Comparison of ENCODE assay signal across 19 cellular contexts in genomic region chr16:64312292-64312691, GRCh38.
DNase-seq lines count a peak whose midpoint lies in the region; ATAC-seq, FAIRE-seq and TF ChIP-seq lines count a peak whose summit lies in the region.
"Had no signal": no experiment of that assay in that cellular context is flagged by ENCODE, and none has a peak within 500 bp of the region (broad histone marks: within the 10 kb centered on the region; RNA-seq: fewer than 3 reads in every experiment).

No MANE protein-coding gene starts in this region.

- H2BK20ac ChIP-seq in IMR-90 (ENCODE audit: low read depth, low read length), result no peak overlapping the region

- H2BK5ac ChIP-seq in IMR-90 (ENCODE audit: low read depth, low read length, poor library complexity, severe bottlenecking), result no peak overlapping the region

- no peak overlapping the region for H2BK15ac ChIP-seq in IMR-90 (ENCODE audit: low read depth, low read length)

- H2AK9ac ChIP-seq in IMR-90 (replicated peaks; ENCODE audit: low read depth, low read length, poor library complexity), result no peak overlapping the region

- H3K4ac ChIP-seq in IMR-90 (ENCODE audit: low read depth, low read length), result no peak overlapping the region

- no peak overlapping the region for H2AFZ ChIP-seq in IMR-90 (replicated peaks; ENCODE audit: low read length, poor library complexity)
- peak overlapping the region; percentile 58; the same call in 1 of the 2 replicates for H2AFZ ChIP-seq in OCI-LY7 (ENCODE audit: low read length)
- H2AFZ ChIP-seq: GM23248 had no signal

- no peaks in the 10 kb centered on the region for H3K79me2 ChIP-seq in OCI-LY7 (ENCODE audit: insufficient read depth, low read depth, low read length)

- CTCF ChIA-PET in A549 (lab: Yijun Ruan, JAX), result interaction anchor here (0.6 kb wide), 1 partner anchor 1802 kb away, joined by 3 read pairs; no protein-coding TSS in a partner anchor
- CTCF ChIA-PET in IMR-90 (lab: Yijun Ruan, JAX), result no interaction called here
- CTCF ChIA-PET in OCI-LY7 (lab: Charles Lee; ENCODE audit: unreplicated experiment), result no interaction called here

- no peaks in the 10 kb centered on the region for H3K9me2 ChIP-seq in OCI-LY7 (ENCODE audit: insufficient read depth, low read length)

- TF ChIP-seq CTCF in A549 (IDR thresholded peaks at IDR 0.05) (no peak), IMR-90 (conservative IDR thresholded peaks at IDR 0.05; ENCODE audit: low read depth, low read length) (no peak), OCI-LY7 (conservative IDR thresholded peaks at IDR 0.05; ENCODE audit: low read length) (no peak), psoas muscle (IDR thresholded peaks at IDR 0.05) (no peak)

- TF ChIP-seq EP300 in A549 (IDR thresholded peaks at IDR 0.05), result no peak

- DNase-seq in A549 (ENCODE audit: low read depth in 1 of 2, low spot score in 1 of 2) (no peak), IMR-90 (no peak), OCI-LY7 (ENCODE audit: low spot score) (no peak), NCI-H1417 treated with DMSO at 0.1 percent for 48 hours (lab: John Stamatoyannopoulos, UW) (no peak), left lobe of liver (ENCODE audit: low spot score) (no peak), psoas muscle (no peak)
- DNase-seq: Caco-2; CD4-positive, CD25-positive, alpha-beta regulatory T cell; CD8-positive, alpha-beta T cell; DMS153; DND-41; GM23248; H9 had no signal

- H2AK5ac ChIP-seq in IMR-90 (ENCODE audit: low read depth, low read length), result no peak overlapping the region

- no peak overlapping the region for H3K18ac ChIP-seq in IMR-90 (ENCODE audit: low read depth, low read length)

- H4K91ac ChIP-seq in IMR-90 (ENCODE audit: insufficient read depth, low read depth, low read length), result no peak overlapping the region

- no peak overlapping the region for H4K5ac ChIP-seq in IMR-90 (ENCODE audit: low read depth, low read length)

- in situ Hi-C loops in IMR-90 (cut with MboI; ENCODE audit: low sequenced_read_pairs), result no loop called here

- POLR2A ChIA-PET in A549 (lab: Yijun Ruan, JAX) (no interaction called here), IMR-90 (lab: Charles Lee; ENCODE audit: unreplicated experiment) (no interaction called here), OCI-LY7 (lab: Charles Lee) (interaction anchor here (0.6 to 2.6 kb wide), 14 partner anchors 10 to 1093 kb away, joined by 3 to 22 read pairs (median 3); no protein-coding TSS in a partner anchor)

- H3K4me1 ChIP-seq in A549, result no peaks in the 10 kb centered on the region
- H3K4me1 ChIP-seq in IMR-90 (ENCODE audit: control insufficient read depth, insufficient read depth, low read length), result no peaks in the 10 kb centered on the region
- peaks cover 80% of the 10 kb centered on the region for H3K4me1 ChIP-seq in OCI-LY7 (ENCODE audit: insufficient read depth, low read length, poor library complexity, severe bottlenecking)
- H3K4me1 ChIP-seq in psoas muscle, result no peaks in the 10 kb centered on the region
- H3K4me1 ChIP-seq: Caco-2 had no signal

- H3K14ac ChIP-seq in IMR-90 (replicated peaks; ENCODE audit: low read depth, low read length), result no peak overlapping the region

- intact Hi-C loops in IMR-90 (cut with micrococcal nuclease) (no loop called here), OCI-LY7 (cut with micrococcal nuclease; ENCODE audit: unreplicated experiment) (no loop called here), psoas muscle (cut with DNase I) (loop anchor here in 1 of 2 donors (10.0 kb wide), 1 partner anchor 57 kb away; no protein-coding TSS in a partner anchor)

- H3K23ac ChIP-seq in IMR-90 (ENCODE audit: low read depth, low read length), result no peak overlapping the region

- FAIRE-seq in A549 (lab: Jason Lieb, UNC), result no peak
- FAIRE-seq: G401.6, GM12892, GM19239 had no signal

- no peaks in the 10 kb centered on the region for H3K36me3 ChIP-seq in IMR-90 (ENCODE audit: control insufficient read depth, insufficient read depth, low read length)
- H3K36me3 ChIP-seq in OCI-LY7 (ENCODE audit: insufficient read depth, low read length), result peaks cover 50% of the 10 kb centered on the region
- no peaks in the 10 kb centered on the region for H3K36me3 ChIP-seq in psoas muscle (ENCODE audit: insufficient read depth in 1 of 2, low read depth in 1 of 2)
- H3K36me3 ChIP-seq: BLaER1 had no signal

- no peaks in the 10 kb centered on the region for H3K9me1 ChIP-seq in IMR-90 (ENCODE audit: insufficient read depth, low read length)

- no peak for ATAC-seq in A549
- no peak for ATAC-seq in IMR-90 (ENCODE audit: low read depth)
- ATAC-seq in left lobe of liver, result no peak
- no peak for ATAC-seq in psoas muscle
- ATAC-seq: CD8-positive, alpha-beta T cell; HCT116 had no signal

- TF ChIP-seq POLR2A in A549 (IDR thresholded peaks at IDR 0.05; ENCODE audit: low read length) (no peak), IMR-90 (IDR thresholded peaks at IDR 0.05; ENCODE audit: low read depth, low read length) (no peak)

- no peak overlapping the region for H3K4me3 ChIP-seq in A549
- no peak overlapping the region for H3K4me3 ChIP-seq in IMR-90 (ENCODE audit: insufficient read depth, low read depth, low read length)
- no peak overlapping the region for H3K4me3 ChIP-seq in OCI-LY7 (ENCODE audit: low read depth, low read length, poor library complexity, severe bottlenecking)
- H3K4me3 ChIP-seq in psoas muscle, result no peak overlapping the region
- H3K4me3 ChIP-seq: BLaER1, GM23248 had no signal

- H3K27ac ChIP-seq in A549, result no peak overlapping the region
- no peak overlapping the region for H3K27ac ChIP-seq in IMR-90 (ENCODE audit: insufficient read depth, low read length)
- H3K27ac ChIP-seq in OCI-LY7 (ENCODE audit: low read depth, low read length, poor library complexity, severe bottlenecking), result peak overlapping the region; percentile 100
- no peak overlapping the region for H3K27ac ChIP-seq in psoas muscle
- H3K27ac ChIP-seq: BLaER1, C4-2B, GM23248 had no signal

- TF ChIP-seq RAD21 in A549 (conservative IDR thresholded peaks at IDR 0.05 in 1 of 2, IDR thresholded peaks at IDR 0.05 in 1 of 2) (no peak), IMR-90 (IDR thresholded peaks at IDR 0.05; ENCODE audit: low read length) (no peak)

- no peaks in the 10 kb centered on the region for H4K20me1 ChIP-seq in IMR-90 (ENCODE audit: insufficient read depth, low read length)
- no peaks in the 10 kb centered on the region for H4K20me1 ChIP-seq in OCI-LY7 (ENCODE audit: insufficient read depth, low read length)
- H4K20me1 ChIP-seq: BLaER1 had no signal

- no peak overlapping the region for H3K56ac ChIP-seq in IMR-90 (ENCODE audit: extremely low read depth, insufficient read depth, low read length)

- H4K8ac ChIP-seq in IMR-90 (ENCODE audit: low read depth in 2 of 2, low read length in 2 of 2), result no peak overlapping the region

- no peak overlapping the region for H2BK120ac ChIP-seq in IMR-90 (ENCODE audit: low read depth, low read length)

- H3K9ac ChIP-seq in IMR-90 (ENCODE audit: low read depth, low read length), result no peak overlapping the region
- H3K9ac ChIP-seq: BLaER1, GM23248 had no signal

- dilution Hi-C loops in IMR-90 (cut with HindIII; ENCODE audit: low sequenced_read_pairs, unreplicated experiment), result no loop called here

- no TSS peak for BruUV-seq in IMR-90 (replicated peaks; lab: Mats Ljungman, UMichigan)
- BruUV-seq in OCI-LY7 (replicated peaks; lab: Mats Ljungman, UMichigan), result no TSS peak

- H3K79me1 ChIP-seq in IMR-90 (ENCODE audit: low read depth in 1 of 2, low read length in 2 of 2), result no peaks in the 10 kb centered on the region

- H3K27me3 ChIP-seq in IMR-90 (ENCODE audit: control insufficient read depth, insufficient read depth, low read length) (peaks cover 2% of the 10 kb centered on the region), psoas muscle (ENCODE audit: insufficient read depth in 3 of 3, low read length in 2 of 3) (no peaks in the 10 kb centered on the region)
- H3K27me3 ChIP-seq: BLaER1 had no signal

- no peak overlapping the region for H3K4me2 ChIP-seq in A549
- H3K4me2 ChIP-seq in IMR-90 (ENCODE audit: low read depth, low read length), result no peak overlapping the region
- H3K4me2 ChIP-seq in OCI-LY7 (ENCODE audit: low read length), result peak overlapping the region; percentile 67; the same call in 1 of the 2 replicates

- no peaks in the 10 kb centered on the region for H3K9me3 ChIP-seq in A549
- H3K9me3 ChIP-seq in IMR-90 (ENCODE audit: control insufficient read depth, insufficient read depth, low read length), result no peaks in the 10 kb centered on the region
- peaks cover 26% of the 10 kb centered on the region for H3K9me3 ChIP-seq in OCI-LY7 (ENCODE audit: low read length)
- H3K9me3 ChIP-seq in psoas muscle, result peaks cover 7% of the 10 kb centered on the region
- H3K9me3 ChIP-seq: Caco-2 had no signal

TF ChIP-seq in A549, 52 proteins besides CTCF, POLR2A, EP300 and RAD21:
- TF ChIP-seq BHLHE40 (IDR thresholded peaks at IDR 0.05; ENCODE audit: low read depth, low read length) (no peak), PHF8 (IDR thresholded peaks at IDR 0.05; ENCODE audit: borderline replicate concordance, low read depth) (no peak), MAFK (IDR thresholded peaks at IDR 0.05; ENCODE audit: partially characterized antibody) (peak; percentile 11), ESRRA (IDR thresholded peaks at IDR 0.05; ENCODE audit: borderline replicate concordance, low read length) (no peak), CBX2 (IDR thresholded peaks at IDR 0.05; ENCODE audit: borderline replicate concordance, low read depth) (no peak), HES2 (IDR thresholded peaks at IDR 0.05) (no peak)

TF ChIP-seq in IMR-90, 13 proteins besides CTCF, POLR2A, EP300 and RAD21:
- TF ChIP-seq NFE2L2 (IDR thresholded peaks at IDR 0.05; ENCODE audit: low read depth, low read length) (no peak), MAFK (IDR thresholded peaks at IDR 0.05; ENCODE audit: low read depth, low read length) (peak; percentile 44; the same call in 1 of the 2 replicates), RCOR1 (IDR thresholded peaks at IDR 0.05; ENCODE audit: insufficient replicate concordance, low read length) (no peak)
